19 cellular contexts compared by ENCODE assay signal in the genomic region with DNA sequence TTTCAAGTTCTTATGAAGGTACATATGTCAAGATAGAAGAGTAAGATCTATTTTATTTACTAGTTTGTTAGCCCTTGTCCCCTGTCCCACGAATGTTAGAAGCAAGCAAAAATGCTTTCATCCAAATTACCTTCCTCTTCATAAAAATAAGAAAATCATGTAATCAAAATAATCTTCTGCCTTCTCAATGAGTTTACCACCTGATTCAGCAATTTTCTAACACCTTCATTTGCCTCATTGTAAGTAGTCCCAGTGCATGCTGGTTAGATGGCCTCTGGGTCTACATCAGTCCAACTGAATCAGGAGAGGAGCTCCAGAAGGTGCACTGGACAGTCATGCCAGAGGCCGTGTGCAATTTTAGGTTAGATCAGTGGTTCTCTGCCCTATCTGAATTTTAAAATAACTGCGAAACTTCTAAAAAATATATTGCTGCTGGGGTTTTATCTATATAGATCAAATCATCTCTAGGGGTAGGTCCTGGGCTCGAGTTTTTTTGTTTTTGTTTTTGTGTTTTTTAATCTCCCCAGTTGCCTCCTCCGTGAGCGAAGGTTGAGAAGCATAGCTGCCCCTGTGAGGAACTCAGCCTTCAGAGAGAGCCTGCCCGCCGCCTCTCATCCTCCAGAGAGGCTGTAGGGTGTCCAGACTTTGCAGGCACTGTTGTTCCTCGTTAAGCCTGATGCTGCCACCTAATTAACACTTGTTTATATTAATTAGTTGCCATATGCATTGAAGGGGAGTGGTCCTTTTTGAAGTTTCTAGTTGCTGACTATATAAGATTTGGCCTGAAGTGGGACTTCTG. TPM values are rescaled to one million over a fixed set of nuclear protein-coding genes. Genes with fewer than 3 reads are reported as not detected.
DNase-seq lines count a peak whose midpoint lies in the region; ATAC-seq and TF ChIP-seq lines count a peak whose summit lies in the region.
"Had no signal": no experiment of that assay in that cellular context is flagged by ENCODE, and none has a peak within 500 bp of the region (broad histone marks: within the 10 kb centered on the region; RNA-seq: fewer than 3 reads in every experiment).

No MANE protein-coding gene starts in this region.

- TF ChIP-seq EP300 in transverse colon (IDR thresholded peaks at IDR 0.05; ENCODE audit: low read depth), result no peak

- no peaks in the 10 kb centered on the region for H3K9me2 ChIP-seq in Loucy (replicated peaks; ENCODE audit: low read depth, low read length)

- H3K9me3 ChIP-seq in Loucy (ENCODE audit: insufficient read depth, low read depth, low read length), result no peaks in the 10 kb centered on the region
- no peaks in the 10 kb centered on the region for H3K9me3 ChIP-seq in colonic mucosa
- H3K9me3 ChIP-seq in mesenchymal stem cell (ENCODE audit: control insufficient read depth, low read length), result no peaks in the 10 kb centered on the region
- H3K9me3 ChIP-seq in transverse colon, result no peaks in the 10 kb centered on the region

- intact Hi-C loops in colonic mucosa (cut with DNase I) (no loop called here), transverse colon (cut with DNase I; ENCODE audit: low total_unique reads) (no loop called here)

- H3K36me3 ChIP-seq in Loucy (ENCODE audit: insufficient read depth, low read length) (no peaks in the 10 kb centered on the region), colonic mucosa (no peaks in the 10 kb centered on the region), mesenchymal stem cell (ENCODE audit: control insufficient read depth in 1 of 2, insufficient read depth in 2 of 2, low read depth in 1 of 2, low read length in 2 of 2) (peaks cover 0 to 3% of the 10 kb centered on the region in 2 experiments), transverse colon (no peaks in the 10 kb centered on the region)

- H3K27me3 ChIP-seq in Loucy (ENCODE audit: insufficient read depth, low read length, poor library complexity, severe bottlenecking) (no peaks in the 10 kb centered on the region), colonic mucosa (no peaks in the 10 kb centered on the region), mesenchymal stem cell (ENCODE audit: control insufficient read depth in 1 of 2, insufficient read depth in 1 of 2, low read length in 2 of 2) (no peaks in the 10 kb centered on the region), transverse colon (no peaks in the 10 kb centered on the region)

- H2AFZ ChIP-seq in Loucy (ENCODE audit: low read length) (no peak overlapping the region), mesenchymal stem cell (ENCODE audit: low read depth, low read length) (no peak overlapping the region)

- TF ChIP-seq CTCF in Loucy (conservative IDR thresholded peaks at IDR 0.05; ENCODE audit: low read length) (no peak), colonic mucosa (IDR thresholded peaks at IDR 0.05) (no peak), transverse colon (IDR thresholded peaks at IDR 0.05) (no peak)

- TF ChIP-seq POLR2A in transverse colon (IDR thresholded peaks at IDR 0.05), result no peak

- peaks cover 25% of the 10 kb centered on the region for H3K4me1 ChIP-seq in Loucy (ENCODE audit: insufficient read depth, low read length, poor library complexity, severe bottlenecking)
- H3K4me1 ChIP-seq in colonic mucosa, result peaks cover 5% of the 10 kb centered on the region
- H3K4me1 ChIP-seq in mesenchymal stem cell (ENCODE audit: control insufficient read depth, insufficient read depth, low read depth, low read length), result peaks cover 24% of the 10 kb centered on the region
- H3K4me1 ChIP-seq in transverse colon, result peaks cover 13 to 46% (median 26%) of the 10 kb centered on the region in 4 donors

- ATAC-seq in GM21717 (IDR thresholded peaks at IDR 0.05; ENCODE audit: unreplicated experiment), result no peak
- ATAC-seq: activated CD4-positive, CD25-positive, alpha-beta regulatory T cell treated with anti-CD3 and anti-CD28 coated beads, Interleukin-2, amount 50 U/mL, for 24 hours had no signal

- H2BK120ac ChIP-seq in mesenchymal stem cell (ENCODE audit: low read depth, low read length), result no peak overlapping the region

- peaks cover 37% of the 10 kb centered on the region for H3K79me1 ChIP-seq in mesenchymal stem cell (replicated peaks; ENCODE audit: low read length, poor library complexity, severe bottlenecking)

- peak overlapping the region in 1 of 2 experiments; percentile 59 for H3K18ac ChIP-seq in mesenchymal stem cell (ENCODE audit: low read depth in 1 of 2, low read length in 2 of 2)

- in situ Hi-C loops in transverse colon (cut with MboI; ENCODE audit: low pct_ligation_motif_present in 1 of 4, low pct_unique_long_range_greater_than_20kb in 1 of 4, low sequenced_read_pairs in 3 of 4), result loop anchor here (10.0 to 25.0 kb wide), 4 partner anchors 417 to 967 kb away; no protein-coding TSS in a partner anchor

- WGBS in mesenchymal stem cell, result 88% methylated on average over 7 of the region's 9 CpGs
- WGBS in transverse colon (ENCODE audit: low coverage in 1 of 2), 2 donors, result 58 to 63% methylated on average over 6 to 9 of the region's 9 CpGs

- H3K9ac ChIP-seq in Loucy (ENCODE audit: low read depth, low read length, poor library complexity, severe bottlenecking), result no peak overlapping the region
- no peak overlapping the region for H3K9ac ChIP-seq in colonic mucosa (ENCODE audit: low read depth in 2 of 2, low read length in 2 of 2)
- no peak overlapping the region for H3K9ac ChIP-seq in mesenchymal stem cell (ENCODE audit: low read length)

- H3K14ac ChIP-seq in mesenchymal stem cell (ENCODE audit: low read length in 2 of 2), result no peak overlapping the region

- H2BK12ac ChIP-seq in mesenchymal stem cell (ENCODE audit: low read length in 2 of 2), result peak overlapping the region in 1 of 2 experiments; percentile 64

- H3K27ac ChIP-seq in colonic mucosa (peak overlapping the region; percentile 35), mesenchymal stem cell (ENCODE audit: low read length, poor library complexity, severe bottlenecking) (peak overlapping the region; percentile 99), transverse colon (peak overlapping the region; percentile 78 to 85 (median 83))

- no peak overlapping the region for H2BK5ac ChIP-seq in mesenchymal stem cell (ENCODE audit: low read depth, low read length, poor library complexity, severe bottlenecking)

- H3K79me2 ChIP-seq in Loucy (ENCODE audit: insufficient read depth, low read length), result no peaks in the 10 kb centered on the region

- H3K23ac ChIP-seq in mesenchymal stem cell (ENCODE audit: low read length in 2 of 2), result no peak overlapping the region

- H4K8ac ChIP-seq in mesenchymal stem cell (ENCODE audit: low read length), result no peak overlapping the region

- H3F3A ChIP-seq in Loucy (ENCODE audit: low read depth), result no peaks in the 10 kb centered on the region

- H3K4me2 ChIP-seq in Loucy (ENCODE audit: low read depth, low read length, poor library complexity, severe bottlenecking) (peak overlapping the region; percentile 59), mesenchymal stem cell (ENCODE audit: low read length, poor library complexity, severe bottlenecking) (no peak overlapping the region)

- DNase-seq in colonic mucosa, result no peak
- no peak for DNase-seq in mesenchymal stem cell
- DNase-seq in transverse colon, result no peak
- DNase-seq in activated naive CD4-positive, alpha-beta T cell (lab: John Stamatoyannopoulos, UW), result no peak
- DNase-seq in stimulated activated naive CD4-positive, alpha-beta T cell treated with Interleukin-2 at 50 U/mL for 16 hours (lab: John Stamatoyannopoulos, UW), result no peak
- DNase-seq: activated CD8-positive, alpha-beta memory T cell treated with anti-CD3 and anti-CD28 coated beads, Interleukin-2, amount 50 U/mL, for 48 hours; C1 segment of cervical spinal cord; cortex of kidney; DND-41; hypothalamus; NCI-H1417; NCI-H446; T-cell had no signal

- no peak overlapping the region for H3K4ac ChIP-seq in mesenchymal stem cell (ENCODE audit: low read depth in 1 of 2, low read length in 2 of 2)

- H4K91ac ChIP-seq in mesenchymal stem cell (ENCODE audit: low read length), result no peak overlapping the region

- H2BK15ac ChIP-seq in mesenchymal stem cell (ENCODE audit: low read depth, poor library complexity, severe bottlenecking), result no peak overlapping the region

- H4K20me1 ChIP-seq in Loucy (ENCODE audit: insufficient read depth, low read length, poor library complexity, severe bottlenecking), result no peaks in the 10 kb centered on the region

- peak overlapping the region; percentile 74 for H3K4me3 ChIP-seq in Loucy (ENCODE audit: low read length, poor library complexity, severe bottlenecking)
- no peak overlapping the region for H3K4me3 ChIP-seq in colonic mucosa
- H3K4me3 ChIP-seq in mesenchymal stem cell (ENCODE audit: insufficient read depth in 1 of 2, low read depth in 1 of 2, low read length in 2 of 2), result no peak overlapping the region
- no peak overlapping the region for H3K4me3 ChIP-seq in transverse colon

- peak overlapping the region; percentile 85 for H2AK5ac ChIP-seq in mesenchymal stem cell (ENCODE audit: low read length, severe bottlenecking)

RNA-seq across cellular contexts. Expression of gene C22orf31, which starts 32.2 kb away (rescaled TPM):
- under 1 TPM in 1 of 2 donors, not detected in 1; 0.32 TPM for total RNA-seq in colonic mucosa
- polyA plus RNA-seq in mesenchymal stem cell (2013, experiment 1 of 2), result 0.19 TPM
- polyA plus RNA-seq in mesenchymal stem cell (2013, experiment 2 of 2), result 0.07 TPM
- not detected for total RNA-seq in transverse colon
- total RNA-seq: pulmonary artery endothelial cell, T-cell, ureter had no signal
- polyA plus RNA-seq: fibroblast of lung had no signal

RNA-seq across cellular contexts. Expression of gene KREMEN1, which starts 43.4 kb away (rescaled TPM):
- total RNA-seq in colonic mucosa (10 to 100 TPM; 20.2 to 20.7 TPM), transverse colon (10 to 100 TPM in 3 of 4 donors, 1 to 10 TPM in 1; 5.2 to 39.2 (median 20.1) TPM)
- 32.9 TPM for polyA plus RNA-seq in mesenchymal stem cell (2013, experiment 1 of 2)
- 33.1 TPM for polyA plus RNA-seq in mesenchymal stem cell (2013, experiment 2 of 2)

Comparison
In these comparisons a context has a peak if more than half of its experiments do, and no peak if none do; other contexts are left out.
1. H3K27ac ChIP-seq: peak in every context shown above with its lines; median percentile 99 in mesenchymal stem cell; 83 in transverse colon; 35 in colonic mucosa.